8 cellular contexts compared by ENCODE assay signal in genomic region chrX:27186671-27187070, GRCh38.
DNase-seq lines count a peak whose midpoint lies in the region; ATAC-seq and TF ChIP-seq lines count a peak whose summit lies in the region.

No MANE protein-coding gene starts in this region.

- intact Hi-C loops in left cardiac atrium (cut with DNase I): no loop called here

- H3K36me3 ChIP-seq in cardiac muscle cell (no peaks in the 10 kb centered on the region), lung (ENCODE audit: control insufficient read depth in 2 of 2, insufficient read depth in 2 of 2, low read length in 2 of 2) (no peaks in the 10 kb centered on the region)

- 21 to 22% methylated on average over 5 of the region's 5 CpGs for WGBS in lung, 2 donors

- H3K9me3 Mint-ChIP-seq in HFFc6 (no peaks in the 10 kb centered on the region), brain (peaks cover 0 to 5% (median 0%) of the 10 kb centered on the region in 5 experiments)

- H3K27me3 ChIP-seq in cardiac muscle cell (no peaks in the 10 kb centered on the region), lung (ENCODE audit: control insufficient read depth, insufficient read depth) (no peaks in the 10 kb centered on the region)

- H3K4me1 Mint-ChIP-seq in HFFc6 (ENCODE audit: low read depth) (no peaks in the 10 kb centered on the region), brain (no peaks in the 10 kb centered on the region)

- H3K27ac Mint-ChIP-seq in HFFc6 (no peak overlapping the region), brain (no peak overlapping the region)

- H3K4me1 ChIP-seq in cardiac muscle cell (ENCODE audit: low read depth) (no peaks in the 10 kb centered on the region), lung (ENCODE audit: control insufficient read depth in 2 of 2, insufficient read depth in 2 of 2, low read length in 2 of 2) (no peaks in the 10 kb centered on the region)

- H3K27ac ChIP-seq in cardiac muscle cell (no peak overlapping the region), lung (ENCODE audit: low read depth in 1 of 2, low read length in 1 of 2) (no peak overlapping the region)

- H3K4me3 ChIP-seq in cardiac muscle cell (no peak overlapping the region), lung (no peak overlapping the region)

- DNase-seq in cardiac muscle cell (ENCODE audit: low read depth in 1 of 2, low spot score in 1 of 2): peak; percentile 28 to 31
- DNase-seq in left cardiac atrium: no peak
- DNase-seq in HFFc6: peak; percentile 3
- DNase-seq in NCI-H82 (lab: John Stamatoyannopoulos, UW): peak; percentile 71
- no peak for DNase-seq in lung (ENCODE audit: low spot score)

- peak; percentile 46 for TF ChIP-seq CTCF in cardiac muscle cell (IDR thresholded peaks at IDR 0.05; ENCODE audit: low read depth, low read length)
- TF ChIP-seq CTCF in HFFc6 (IDR thresholded peaks at IDR 0.05): peak; percentile 82
- TF ChIP-seq CTCF in brain (conservative IDR thresholded peaks at IDR 0.05): peak; percentile 60 to 77
- TF ChIP-seq CTCF in lung (IDR thresholded peaks at IDR 0.05; ENCODE audit: control extremely low read depth, extremely low read depth): peak; percentile 53

- no peaks in the 10 kb centered on the region for H3K36me3 Mint-ChIP-seq in HFFc6 (ENCODE audit: low read depth)
- no peaks in the 10 kb centered on the region for H3K36me3 Mint-ChIP-seq in brain

- H3K27me3 Mint-ChIP-seq in HFFc6 (ENCODE audit: insufficient read depth): no peaks in the 10 kb centered on the region; the same call in 1 of the 2 replicates
- no peaks in the 10 kb centered on the region for H3K27me3 Mint-ChIP-seq in brain

- H3K9me3 ChIP-seq in cardiac muscle cell (ENCODE audit: low read depth): peaks cover 4% of the 10 kb centered on the region
- H3K9me3 ChIP-seq in lung (ENCODE audit: control insufficient read depth in 2 of 2, insufficient read depth in 1 of 2, low read length in 1 of 2): no peaks in the 10 kb centered on the region

- no peak for ATAC-seq in left cardiac atrium
- peak; percentile 47 for ATAC-seq in lung (ENCODE audit: insufficient read depth, low FRiP score)
- ATAC-seq in GM19324 (IDR thresholded peaks at IDR 0.05; ENCODE audit: low FRiP score, unreplicated experiment): no peak
- ATAC-seq in GM21723 (IDR thresholded peaks at IDR 0.05; ENCODE audit: unreplicated experiment): no peak

- H3K4me3 Mint-ChIP-seq in HFFc6 (no peak overlapping the region), brain (no peak overlapping the region)

Comparison
In these comparisons a context has a peak if more than half of its experiments do, and no peak if none do; other contexts are left out.
1. DNase-seq: peak in cardiac muscle cell (2 of 2), HFFc6 (single experiment) and NCI-H82 (single experiment); none in left cardiac atrium (single experiment) and lung (single experiment).
2. Peak in every context shown above with its lines, with median percentiles within 50 percentile points of each other: CTCF ChIP-seq.